Comparison of ENCODE assay signal across 27 cellular contexts in the genomic region with DNA sequence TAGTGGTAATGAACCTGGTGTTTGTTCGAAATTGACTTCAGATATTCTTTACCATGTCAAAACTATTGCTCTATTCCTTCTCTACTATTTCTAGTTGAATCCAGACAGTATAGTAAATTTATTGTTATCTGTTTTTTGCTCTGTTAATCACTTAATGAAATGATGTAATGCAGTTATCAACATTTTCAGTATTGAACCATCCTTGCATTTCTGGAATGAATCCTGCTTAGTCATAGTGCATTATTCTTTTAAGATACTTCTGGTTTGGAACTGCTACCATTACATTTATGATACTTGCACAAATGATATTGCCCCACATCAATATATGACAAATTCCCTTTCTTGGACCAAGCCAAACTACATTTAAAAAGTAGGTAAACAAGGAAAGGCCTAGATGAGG.
"Had no signal": no experiment of that assay in that cellular context is flagged by ENCODE, and none has a peak within 500 bp of the region (broad histone marks: within the 10 kb centered on the region; RNA-seq: fewer than 3 reads in every experiment).

No MANE protein-coding gene starts in this region.

- DNase-seq: colonic mucosa; effector CD8-positive, alpha-beta T cell; foreskin melanocyte; hypothalamus; immature natural killer cell; left ventricle myocardium superior; lower lobe of right lung; natural killer cell; occipital lobe; ovary; posterior cingulate gyrus; retina; right lobe of liver; stimulated activated CD4-positive, alpha-beta T cell treated with anti-CD3 and anti-CD28 coated beads, Interleukin-12 subunit alpha, Interleukin-12 subunit beta, amount 100 ng/mL, for 4 hours; stimulated activated CD4-positive, alpha-beta T cell treated with anti-CD3 and anti-CD28 coated beads, Interleukin-1b, Interleukin-23, amount 100 ng/mL, for 48 hours; stimulated activated CD4-positive, alpha-beta T cell treated with anti-CD3 and anti-CD28 coated beads, Interleukin-4, amount 100 ng/mL, for 1 hour; stimulated activated CD8-positive, alpha-beta memory T cell treated with anti-CD3 and anti-CD28 coated beads, Interleukin-4, amount 100 ng/mL, for 48 hours; stimulated activated naive CD4-positive, alpha-beta T cell; stimulated activated naive CD8-positive, alpha-beta T cell treated with anti-CD3 and anti-CD28 coated beads, Interleukin-15, amount 100 ng/mL, for 72 hours; transverse colon; upper lobe of right lung; uterus had no signal

- H3K27ac ChIP-seq: colonic mucosa, esophagus muscularis mucosa, lower lobe of right lung, ovary, right lobe of liver, suprapubic skin, transverse colon, upper lobe of right lung, uterus had no signal

- H3K4me3 ChIP-seq: colonic mucosa, esophagus muscularis mucosa, lower lobe of right lung, ovary, right lobe of liver, smooth muscle cell, suprapubic skin, transverse colon, upper lobe of right lung, uterus had no signal

- H3K9me3 ChIP-seq: colonic mucosa, lower lobe of right lung, ovary, suprapubic skin, upper lobe of right lung had no signal

- ATAC-seq: left ventricle myocardium superior; lower lobe of right lung; natural killer cell; right lobe of liver; stimulated activated naive CD8-positive, alpha-beta T cell treated with anti-CD3 and anti-CD28 coated beads, Interleukin-15, amount 100 ng/mL, for 72 hours; upper lobe of right lung had no signal

- FAIRE-seq: endothelial cell of umbilical vein, keratinocyte had no signal

- H3K36me3 ChIP-seq: colonic mucosa, esophagus muscularis mucosa, lower lobe of right lung, ovary, right lobe of liver, suprapubic skin, transverse colon, upper lobe of right lung, uterus had no signal

- H3K4me1 ChIP-seq: colonic mucosa, lower lobe of right lung, right lobe of liver, upper lobe of right lung, uterus had no signal

- H3K27me3 ChIP-seq: colonic mucosa, esophagus muscularis mucosa, ovary, right lobe of liver, suprapubic skin, transverse colon, upper lobe of right lung, uterus had no signal

- H3K4me2 ChIP-seq: smooth muscle cell had no signal
